Comparison of ENCODE assay signal across 1 cellular context in the genomic region with DNA sequence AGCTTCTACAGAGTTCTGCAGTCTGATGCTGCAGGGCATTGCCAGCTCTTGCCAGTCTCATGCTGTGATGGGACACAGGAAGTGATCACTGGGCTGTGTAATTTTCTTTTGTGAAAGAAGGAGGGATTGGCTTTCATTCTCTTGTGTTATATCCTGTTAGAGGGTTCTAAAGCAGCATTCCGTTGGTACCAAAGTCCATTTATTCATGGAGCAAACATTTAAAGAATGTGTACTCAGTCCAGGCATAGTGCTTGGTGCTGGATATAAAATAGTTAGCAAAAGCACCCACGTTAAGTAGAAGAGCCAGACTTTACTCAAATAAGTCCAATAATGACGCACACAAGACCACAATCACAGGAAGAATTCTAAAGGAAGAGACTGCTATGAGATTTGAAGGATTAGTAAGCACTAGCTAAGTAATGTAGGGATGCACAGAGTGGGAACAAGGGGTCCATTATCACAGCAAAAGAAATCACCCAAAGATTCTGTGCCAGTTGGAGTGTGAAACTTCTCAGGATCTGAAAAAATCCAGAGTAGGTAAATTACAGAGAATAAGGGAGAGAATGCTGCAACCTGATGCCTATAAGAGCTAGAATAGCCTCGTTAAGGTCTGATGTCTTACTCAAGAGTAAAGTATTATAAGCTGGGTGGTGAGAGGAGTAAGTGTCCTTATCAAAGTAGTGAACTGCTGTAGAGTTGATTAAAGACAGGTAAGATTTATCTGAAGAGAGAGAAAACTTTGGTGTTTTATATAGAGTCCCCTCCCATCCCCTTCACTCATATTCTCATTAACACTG.
TF ChIP-seq lines count a peak whose summit lies in the region.

No MANE protein-coding gene starts in this region.

TF ChIP-seq in H1, 55 proteins besides CTCF, POLR2A, EP300 and RAD21 (continued from another document):
- TF ChIP-seq SUZ12 (IDR thresholded peaks at IDR 0.05; ENCODE audit: low read length) = no peak
- TF ChIP-seq RXRA (IDR thresholded peaks at IDR 0.05; ENCODE audit: insufficient read depth, low read depth, low read length) = no peak
- TF ChIP-seq, protein P1, sequence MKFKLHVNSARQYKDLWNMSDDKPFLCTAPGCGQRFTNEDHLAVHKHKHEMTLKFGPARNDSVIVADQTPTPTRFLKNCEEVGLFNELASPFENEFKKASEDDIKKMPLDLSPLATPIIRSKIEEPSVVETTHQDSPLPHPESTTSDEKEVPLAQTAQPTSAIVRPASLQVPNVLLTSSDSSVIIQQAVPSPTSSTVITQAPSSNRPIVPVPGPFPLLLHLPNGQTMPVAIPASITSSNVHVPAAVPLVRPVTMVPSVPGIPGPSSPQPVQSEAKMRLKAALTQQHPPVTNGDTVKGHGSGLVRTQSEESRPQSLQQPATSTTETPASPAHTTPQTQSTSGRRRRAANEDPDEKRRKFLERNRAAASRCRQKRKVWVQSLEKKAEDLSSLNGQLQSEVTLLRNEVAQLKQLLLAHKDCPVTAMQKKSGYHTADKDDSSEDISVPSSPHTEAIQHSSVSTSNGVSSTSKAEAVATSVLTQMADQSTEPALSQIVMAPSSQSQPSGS (IDR thresholded peaks at IDR 0.05; ENCODE audit: low read length) = no peak
- TF ChIP-seq EZH2 (IDR thresholded peaks at IDR 0.05; ENCODE audit: low read depth, low read length, severe bottlenecking) = no peak
- no peak for TF ChIP-seq CEBPB (IDR thresholded peaks at IDR 0.05; ENCODE audit: low read depth, low read length)
- TF ChIP-seq CHD2 (IDR thresholded peaks at IDR 0.05; ENCODE audit: low read length) = no peak
- TF ChIP-seq CBX8 (IDR thresholded peaks at IDR 0.05; ENCODE audit: borderline replicate concordance, low read depth, low read length) = no peak
- no peak for TF ChIP-seq JUN (IDR thresholded peaks at IDR 0.05; ENCODE audit: low read depth, low read length)
- TF ChIP-seq, protein P2, sequence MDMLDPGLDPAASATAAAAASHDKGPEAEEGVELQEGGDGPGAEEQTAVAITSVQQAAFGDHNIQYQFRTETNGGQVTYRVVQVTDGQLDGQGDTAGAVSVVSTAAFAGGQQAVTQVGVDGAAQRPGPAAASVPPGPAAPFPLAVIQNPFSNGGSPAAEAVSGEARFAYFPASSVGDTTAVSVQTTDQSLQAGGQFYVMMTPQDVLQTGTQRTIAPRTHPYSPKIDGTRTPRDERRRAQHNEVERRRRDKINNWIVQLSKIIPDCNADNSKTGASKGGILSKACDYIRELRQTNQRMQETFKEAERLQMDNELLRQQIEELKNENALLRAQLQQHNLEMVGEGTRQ (IDR thresholded peaks at IDR 0.05; ENCODE audit: low read length) = no peak
- TF ChIP-seq ZNF274 (IDR thresholded peaks at IDR 0.05; ENCODE audit: borderline replicate concordance, extremely low read depth, low read length) = no peak
- TF ChIP-seq BCL11A (IDR thresholded peaks at IDR 0.05; ENCODE audit: low read depth in 2 of 2, low read length in 2 of 2) = no peak
- TF ChIP-seq CHD1 (IDR thresholded peaks at IDR 0.05; ENCODE audit: low read depth, low read length) = no peak
